Comparison of ENCODE assay signal across 2 cellular contexts in the genomic region with DNA sequence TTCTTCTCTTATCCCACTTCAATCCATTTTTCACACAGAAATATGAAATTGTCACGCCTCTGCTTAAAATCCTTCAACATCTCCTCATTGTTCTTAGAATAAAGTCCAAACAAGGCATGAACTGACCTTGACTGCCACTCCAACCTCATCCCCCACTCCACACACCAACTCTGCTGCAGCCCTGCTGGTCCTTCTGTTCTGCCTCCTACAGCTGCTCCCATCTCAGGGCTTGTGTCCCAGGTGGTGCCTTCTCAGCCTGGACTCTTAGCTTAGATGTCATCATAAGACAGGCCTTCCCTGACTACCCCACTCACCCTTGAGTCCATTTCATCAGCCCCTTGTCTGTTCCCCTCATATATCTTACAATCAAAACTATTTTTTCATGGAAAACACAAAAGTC.
TF ChIP-seq lines count a peak whose summit lies in the region.

No MANE protein-coding gene starts in this region.

TF ChIP-seq in HepG2, 621 proteins besides CTCF, POLR2A, EP300 and RAD21:
- TF ChIP-seq HOXA3 (CRISPR knock-in tag; IDR thresholded peaks at IDR 0.05) (no peak), ASH2L (IDR thresholded peaks at IDR 0.05; ENCODE audit: insufficient read length, low read depth, low read length) (no peak), ZNF83 (CRISPR knock-in tag; IDR thresholded peaks at IDR 0.05; ENCODE audit: borderline replicate concordance) (no peak), RBFOX2 (IDR thresholded peaks at IDR 0.05; ENCODE audit: low read depth, low read length) (no peak), RXRB (CRISPR knock-in tag; IDR thresholded peaks at IDR 0.05; ENCODE audit: borderline replicate concordance) (no peak), CEBPB (IDR thresholded peaks at IDR 0.05; ENCODE audit: borderline replicate concordance, low read depth, low read length) (no peak), THAP11 (CRISPR knock-in tag; IDR thresholded peaks at IDR 0.05) (no peak), ZNF589 (CRISPR knock-in tag; conservative IDR thresholded peaks at IDR 0.05) (no peak), ZNF484 (CRISPR knock-in tag; IDR thresholded peaks at IDR 0.05; ENCODE audit: borderline replicate concordance, low read depth) (no peak), KLF9 (CRISPR knock-in tag; IDR thresholded peaks at IDR 0.05; ENCODE audit: low read depth) (no peak), SAFB2 (CRISPR knock-in tag; IDR thresholded peaks at IDR 0.05; ENCODE audit: borderline replicate concordance, low read depth) (no peak), GZF1 (CRISPR knock-in tag; IDR thresholded peaks at IDR 0.05) (no peak), ZNF329 (CRISPR knock-in tag; IDR thresholded peaks at IDR 0.05; ENCODE audit: low read depth) (no peak), MTA3 (CRISPR knock-in tag; IDR thresholded peaks at IDR 0.05) (no peak), PHF21A (CRISPR knock-in tag; IDR thresholded peaks at IDR 0.05) (no peak)
- TF ChIP-seq, protein P1, sequence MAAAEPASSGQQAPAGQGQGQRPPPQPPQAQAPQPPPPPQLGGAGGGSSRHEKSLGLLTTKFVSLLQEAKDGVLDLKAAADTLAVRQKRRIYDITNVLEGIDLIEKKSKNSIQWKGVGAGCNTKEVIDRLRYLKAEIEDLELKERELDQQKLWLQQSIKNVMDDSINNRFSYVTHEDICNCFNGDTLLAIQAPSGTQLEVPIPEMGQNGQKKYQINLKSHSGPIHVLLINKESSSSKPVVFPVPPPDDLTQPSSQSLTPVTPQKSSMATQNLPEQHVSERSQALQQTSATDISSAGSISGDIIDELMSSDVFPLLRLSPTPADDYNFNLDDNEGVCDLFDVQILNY (CRISPR knock-in tag; conservative IDR thresholded peaks at IDR 0.05): no peak
- TF ChIP-seq, protein P2, sequence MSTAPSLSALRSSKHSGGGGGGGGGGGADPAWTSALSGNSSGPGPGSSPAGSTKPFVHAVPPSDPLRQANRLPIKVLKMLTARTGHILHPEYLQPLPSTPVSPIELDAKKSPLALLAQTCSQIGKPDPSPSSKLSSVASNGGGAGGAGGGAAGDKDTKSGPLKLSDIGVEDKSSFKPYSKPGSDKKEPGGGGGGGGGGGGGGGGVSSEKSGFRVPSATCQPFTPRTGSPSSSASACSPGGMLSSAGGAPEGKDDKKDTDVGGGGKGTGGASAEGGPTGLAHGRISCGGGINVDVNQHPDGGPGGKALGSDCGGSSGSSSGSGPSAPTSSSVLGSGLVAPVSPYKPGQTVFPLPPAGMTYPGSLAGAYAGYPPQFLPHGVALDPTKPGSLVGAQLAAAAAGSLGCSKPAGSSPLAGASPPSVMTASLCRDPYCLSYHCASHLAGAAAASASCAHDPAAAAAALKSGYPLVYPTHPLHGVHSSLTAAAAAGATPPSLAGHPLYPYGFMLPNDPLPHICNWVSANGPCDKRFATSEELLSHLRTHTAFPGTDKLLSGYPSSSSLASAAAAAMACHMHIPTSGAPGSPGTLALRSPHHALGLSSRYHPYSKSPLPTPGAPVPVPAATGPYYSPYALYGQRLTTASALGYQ (CRISPR knock-in tag; IDR thresholded peaks at IDR 0.05): no peak
- TF ChIP-seq, protein P3, sequence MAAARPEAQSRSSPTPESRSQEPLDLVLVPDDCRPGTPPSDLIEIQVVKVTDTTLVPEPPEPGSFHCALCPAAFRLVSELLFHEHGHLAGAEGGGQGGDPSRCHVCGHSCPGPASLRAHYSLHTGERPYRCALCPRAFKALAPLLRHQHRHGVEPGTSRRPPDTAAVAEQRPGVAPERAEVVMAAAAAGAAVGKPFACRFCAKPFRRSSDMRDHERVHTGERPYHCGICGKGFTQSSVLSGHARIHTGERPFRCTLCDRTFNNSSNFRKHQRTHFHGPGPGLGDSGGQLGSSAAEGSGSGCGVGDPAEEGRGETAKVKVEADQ (CRISPR knock-in tag; IDR thresholded peaks at IDR 0.05; ENCODE audit: borderline replicate concordance): no peak
TF ChIP-seq in HepG2: peak in this region for 0.

TF ChIP-seq in K562, 482 proteins besides CTCF, POLR2A, EP300 and RAD21:
- TF ChIP-seq PCBP2 (IDR thresholded peaks at IDR 0.05; ENCODE audit: low read depth, low read length, poor library complexity, severe bottlenecking): no peak
- TF ChIP-seq, protein P4, sequence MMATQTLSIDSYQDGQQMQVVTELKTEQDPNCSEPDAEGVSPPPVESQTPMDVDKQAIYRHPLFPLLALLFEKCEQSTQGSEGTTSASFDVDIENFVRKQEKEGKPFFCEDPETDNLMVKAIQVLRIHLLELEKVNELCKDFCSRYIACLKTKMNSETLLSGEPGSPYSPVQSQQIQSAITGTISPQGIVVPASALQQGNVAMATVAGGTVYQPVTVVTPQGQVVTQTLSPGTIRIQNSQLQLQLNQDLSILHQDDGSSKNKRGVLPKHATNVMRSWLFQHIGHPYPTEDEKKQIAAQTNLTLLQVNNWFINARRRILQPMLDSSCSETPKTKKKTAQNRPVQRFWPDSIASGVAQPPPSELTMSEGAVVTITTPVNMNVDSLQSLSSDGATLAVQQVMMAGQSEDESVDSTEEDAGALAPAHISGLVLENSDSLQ (IDR thresholded peaks at IDR 0.05): no peak
- TF ChIP-seq PHB (CRISPR knock-in tag; IDR thresholded peaks at IDR 0.05): no peak
- TF ChIP-seq ZBTB8A (IDR thresholded peaks at IDR 0.05; ENCODE audit: partially characterized antibody): no peak
- no peak for TF ChIP-seq CCNT2 (IDR thresholded peaks at IDR 0.05; ENCODE audit: borderline replicate concordance, extremely low read depth, insufficient read length, low read depth, low read length)
- TF ChIP-seq SP2 (IDR thresholded peaks at IDR 0.05; ENCODE audit: extremely low read depth, low read depth, low read length, poor library complexity, severe bottlenecking): no peak
- TF ChIP-seq WHSC1 (IDR thresholded peaks at IDR 0.05; ENCODE audit: low read length): no peak
- TF ChIP-seq ZNF12 (CRISPR knock-in tag; IDR thresholded peaks at IDR 0.05): no peak
- TF ChIP-seq ESRRA (IDR thresholded peaks at IDR 0.05; ENCODE audit: borderline replicate concordance, low read depth): no peak
- TF ChIP-seq MEF2A (IDR thresholded peaks at IDR 0.05; ENCODE audit: control insufficient read depth, low read depth, low read length): no peak
- no peak for TF ChIP-seq SLC30A9 (CRISPR knock-in tag; IDR thresholded peaks at IDR 0.05)
- TF ChIP-seq ARNT (IDR thresholded peaks at IDR 0.05): no peak
- TF ChIP-seq, protein P5, sequence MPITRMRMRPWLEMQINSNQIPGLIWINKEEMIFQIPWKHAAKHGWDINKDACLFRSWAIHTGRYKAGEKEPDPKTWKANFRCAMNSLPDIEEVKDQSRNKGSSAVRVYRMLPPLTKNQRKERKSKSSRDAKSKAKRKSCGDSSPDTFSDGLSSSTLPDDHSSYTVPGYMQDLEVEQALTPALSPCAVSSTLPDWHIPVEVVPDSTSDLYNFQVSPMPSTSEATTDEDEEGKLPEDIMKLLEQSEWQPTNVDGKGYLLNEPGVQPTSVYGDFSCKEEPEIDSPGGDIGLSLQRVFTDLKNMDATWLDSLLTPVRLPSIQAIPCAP (CRISPR knock-in tag; IDR thresholded peaks at IDR 0.05; ENCODE audit: borderline replicate concordance): no peak
- no peak for TF ChIP-seq TFAM (CRISPR knock-in tag; conservative IDR thresholded peaks at IDR 0.05)
